Comparison of ENCODE assay signal across 21 cellular contexts in the genomic region with DNA sequence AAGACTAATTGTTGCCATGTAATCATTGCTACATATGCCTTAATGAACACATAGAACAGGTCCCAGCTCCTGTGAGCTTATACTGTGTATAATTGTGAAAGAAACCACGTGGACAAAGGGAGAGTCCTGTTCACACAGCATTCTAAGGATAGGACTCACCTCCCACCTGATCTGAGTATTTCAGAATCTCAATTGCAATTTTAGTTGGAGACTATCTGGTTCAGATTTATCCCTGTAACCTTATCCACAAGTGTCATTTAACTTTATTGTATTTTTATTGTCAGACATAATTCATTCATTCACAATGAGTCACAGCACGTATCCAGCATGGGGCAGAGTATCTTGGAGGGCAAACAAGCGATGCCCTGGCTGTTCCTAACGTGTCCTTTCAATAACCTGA.
"Had no signal": no experiment of that assay in that cellular context is flagged by ENCODE, and none has a peak within 500 bp of the region (broad histone marks: within the 10 kb centered on the region; RNA-seq: fewer than 3 reads in every experiment).

No MANE protein-coding gene starts in this region.

- H3K36me3 Mint-ChIP-seq: activated CD4-positive, alpha-beta memory T cell treated with anti-CD3 and anti-CD28 coated beads for 36 hours; activated naive CD8-positive, alpha-beta T cell; naive B cell; WTC11 had no signal

- H3K4me1 ChIP-seq: left ventricle myocardium inferior, right atrium auricular region, upper lobe of right lung had no signal

- H3K27ac Mint-ChIP-seq: activated CD4-positive, alpha-beta memory T cell treated with anti-CD3 and anti-CD28 coated beads for 36 hours; activated CD4-positive, alpha-beta T cell treated with anti-CD3 and anti-CD28 coated beads for 36 hours; activated naive CD8-positive, alpha-beta T cell; activated T-helper 1 cell treated with anti-CD3 and anti-CD28 coated beads, Interleukin-12 subunit alpha, Interleukin-12 subunit beta, Interleukin-2, Interleukin-4 antibody, amounts not matched to agents 30 ng/mL and 10 ng/mL and 1 ng/mL, durations not matched to agents 14 hours and 24 hours and 36 hours; effector memory CD8-positive, alpha-beta T cell; naive B cell; progenitor cell of endocrine pancreas; stimulated activated naive CD8-positive, alpha-beta T cell treated with anti-CD3 and anti-CD28 coated beads, Interleukin-15, amount 100 ng/mL, for 72 hours; T-helper 2 cell treated with Interferon-gamma antibody and Interleukin-4, amounts not matched to agents 5 μg/mL and 100 μg/mL, for 36 hours; WTC11 had no signal

- H3K9me3 ChIP-seq: upper lobe of right lung had no signal

- H3K4me3 ChIP-seq: left ventricle myocardium inferior, right atrium auricular region, upper lobe of right lung had no signal

- H3K36me3 ChIP-seq: left ventricle myocardium inferior, right atrium auricular region, upper lobe of right lung had no signal

- H3K9me3 Mint-ChIP-seq: activated CD4-positive, alpha-beta memory T cell treated with anti-CD3 and anti-CD28 coated beads for 36 hours; activated T-helper 1 cell treated with anti-CD3 and anti-CD28 coated beads, Interleukin-12 subunit alpha, Interleukin-12 subunit beta, Interleukin-2, Interleukin-4 antibody, amounts not matched to agents 30 ng/mL and 10 ng/mL and 1 ng/mL, durations not matched to agents 14 hours and 24 hours and 36 hours; effector memory CD8-positive, alpha-beta T cell; neural crest cell; stimulated activated naive CD8-positive, alpha-beta T cell treated with anti-CD3 and anti-CD28 coated beads, Interleukin-15, amount 100 ng/mL, for 72 hours; T-helper 2 cell treated with Interferon-gamma antibody and Interleukin-4, amounts not matched to agents 5 μg/mL and 100 μg/mL, for 36 hours; WTC11 had no signal

- H3K4me1 Mint-ChIP-seq: activated CD4-positive, alpha-beta T cell treated with anti-CD3 and anti-CD28 coated beads for 36 hours; naive B cell; neural crest cell; stimulated activated naive CD8-positive, alpha-beta T cell treated with anti-CD3 and anti-CD28 coated beads, Interleukin-15, amount 100 ng/mL, for 72 hours; WTC11 had no signal

- H3K4me3 Mint-ChIP-seq: activated CD4-positive, alpha-beta memory T cell treated with anti-CD3 and anti-CD28 coated beads for 36 hours; activated CD4-positive, alpha-beta T cell treated with anti-CD3 and anti-CD28 coated beads for 36 hours; activated naive CD8-positive, alpha-beta T cell; activated T-helper 1 cell treated with anti-CD3 and anti-CD28 coated beads, Interleukin-12 subunit alpha, Interleukin-12 subunit beta, Interleukin-2, Interleukin-4 antibody, amounts not matched to agents 30 ng/mL and 10 ng/mL and 1 ng/mL, durations not matched to agents 14 hours and 24 hours and 36 hours; effector memory CD8-positive, alpha-beta T cell; naive B cell; neural crest cell; stimulated activated naive CD8-positive, alpha-beta T cell treated with anti-CD3 and anti-CD28 coated beads, Interleukin-15, amount 100 ng/mL, for 72 hours; T-helper 2 cell treated with Interferon-gamma antibody and Interleukin-4, amounts not matched to agents 5 μg/mL and 100 μg/mL, for 36 hours; WTC11 had no signal

- H3K27ac ChIP-seq: left ventricle myocardium inferior, right atrium auricular region, upper lobe of right lung had no signal

- H3K27me3 ChIP-seq: right atrium auricular region, upper lobe of right lung had no signal

- ATAC-seq: activated CD4-positive, alpha-beta T cell treated with anti-CD3 and anti-CD28 coated beads for 36 hours; effector memory CD8-positive, alpha-beta T cell; stimulated activated naive CD8-positive, alpha-beta T cell treated with anti-CD3 and anti-CD28 coated beads, Interleukin-15, amount 100 ng/mL, for 72 hours; upper lobe of right lung; WTC11 had no signal

- FAIRE-seq: TTC549 had no signal

- DNase-seq: activated CD4-positive, alpha-beta memory T cell treated with anti-CD3 and anti-CD28 coated beads for 36 hours; activated CD4-positive, alpha-beta T cell treated with anti-CD3 and anti-CD28 coated beads for 36 hours; activated gamma-delta T cell treated with Interleukin-2 at 50 U/mL for 16 hours; activated T-cell treated with anti-CD3 and anti-CD28 coated beads for 4 hours; dermis blood vessel endothelial cell; effector memory CD8-positive, alpha-beta T cell; foreskin melanocyte; glutamatergic neuron; kidney; left ventricle myocardium inferior; naive B cell; stimulated activated naive CD8-positive, alpha-beta T cell treated with anti-CD3 and anti-CD28 coated beads, Interleukin-15, amount 100 ng/mL, for 72 hours; upper lobe of right lung had no signal
